23 cellular contexts compared by ENCODE assay signal in the genomic region with DNA sequence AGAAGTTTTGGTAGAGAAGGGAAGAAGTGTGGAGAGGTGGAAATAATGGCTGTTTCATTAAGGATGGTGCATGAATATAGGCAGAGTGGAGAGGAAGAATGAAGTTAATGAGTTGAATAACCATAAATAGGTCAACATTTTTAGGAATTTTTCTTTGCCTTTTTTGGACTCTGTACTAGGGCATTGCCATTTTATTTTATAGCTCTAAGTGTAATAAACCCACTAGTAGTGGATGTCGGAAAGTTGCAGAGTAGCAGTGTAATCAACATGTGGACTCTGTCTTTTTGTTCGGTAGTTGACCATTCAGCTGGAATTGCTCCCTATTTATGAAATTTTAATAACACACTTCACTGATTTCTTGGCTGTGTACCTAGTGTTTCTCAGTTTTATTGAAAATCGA.
"Had no signal": no experiment of that assay in that cellular context is flagged by ENCODE, and none has a peak within 500 bp of the region (broad histone marks: within the 10 kb centered on the region; RNA-seq: fewer than 3 reads in every experiment).

No MANE protein-coding gene starts in this region.

- H3K27ac ChIP-seq: coronary artery, dorsolateral prefrontal cortex, esophagus muscularis mucosa, gastrocnemius medialis, heart right ventricle, lower lobe of right lung had no signal

- H3K9me3 ChIP-seq: esophagus muscularis mucosa, gastrocnemius medialis, heart right ventricle, lower lobe of right lung had no signal

- H3K36me3 ChIP-seq: esophagus muscularis mucosa, gastrocnemius medialis, heart right ventricle, lower lobe of right lung had no signal

- FAIRE-seq: colon, endothelial cell of umbilical vein, islet of Langerhans, keratinocyte had no signal

- DNase-seq: dermis blood vessel endothelial cell; dorsolateral prefrontal cortex; effector CD4-positive, alpha-beta T cell; effector memory CD4-positive, alpha-beta T cell; foreskin fibroblast; foreskin melanocyte; gastrocnemius medialis; glutamatergic neuron; head of caudate nucleus; heart right ventricle; hippocampal formation; left cardiac atrium; left ventricle myocardium superior; lower lobe of right lung; mesenchymal stem cell; naive thymus-derived CD4-positive, alpha-beta T cell had no signal

- H3K4me1 ChIP-seq: esophagus muscularis mucosa, lower lobe of right lung had no signal

- H3K4me3 ChIP-seq: coronary artery, dorsolateral prefrontal cortex, esophagus muscularis mucosa, gastrocnemius medialis, heart right ventricle, lower lobe of right lung had no signal

- ATAC-seq: gastrocnemius medialis; heart right ventricle; left cardiac atrium; left lobe of liver; left ventricle myocardium superior; lower lobe of right lung; naive thymus-derived CD4-positive, alpha-beta T cell had no signal

- H3K27me3 ChIP-seq: dorsolateral prefrontal cortex, esophagus muscularis mucosa, gastrocnemius medialis, heart right ventricle had no signal
